ENCODE assay signal across 1 cellular context in genomic region chr6:37243131-37243815, GRCh38.
TF ChIP-seq lines count a peak whose summit lies in the region.

No MANE protein-coding gene starts in this region.

TF ChIP-seq in SK-N-SH, 30 proteins besides CTCF, POLR2A, EP300 and RAD21 (continued from another document):
- TF ChIP-seq, protein P1, sequence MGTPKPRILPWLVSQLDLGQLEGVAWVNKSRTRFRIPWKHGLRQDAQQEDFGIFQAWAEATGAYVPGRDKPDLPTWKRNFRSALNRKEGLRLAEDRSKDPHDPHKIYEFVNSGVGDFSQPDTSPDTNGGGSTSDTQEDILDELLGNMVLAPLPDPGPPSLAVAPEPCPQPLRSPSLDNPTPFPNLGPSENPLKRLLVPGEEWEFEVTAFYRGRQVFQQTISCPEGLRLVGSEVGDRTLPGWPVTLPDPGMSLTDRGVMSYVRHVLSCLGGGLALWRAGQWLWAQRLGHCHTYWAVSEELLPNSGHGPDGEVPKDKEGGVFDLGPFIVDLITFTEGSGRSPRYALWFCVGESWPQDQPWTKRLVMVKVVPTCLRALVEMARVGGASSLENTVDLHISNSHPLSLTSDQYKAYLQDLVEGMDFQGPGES (IDR thresholded peaks at IDR 0.05; ENCODE audit: low read depth, low read length), result no peak
- TF ChIP-seq YY1 (IDR thresholded peaks at IDR 0.05; ENCODE audit: low read depth), result no peak
- TF ChIP-seq USF2 (IDR thresholded peaks at IDR 0.05; ENCODE audit: borderline replicate concordance, low read depth, low read length), result no peak
